In genomic region chr4:125317526-125317880, GRCh38 we compare ENCODE assay signal across 8 cellular contexts. TPM values are rescaled to one million over a fixed set of nuclear protein-coding genes. Genes with fewer than 3 reads are reported as not detected.
DNase-seq lines count a peak whose midpoint lies in the region; ATAC-seq and TF ChIP-seq lines count a peak whose summit lies in the region.

No MANE protein-coding gene starts in this region.

- peak overlapping the region in 6 of 7 donors; percentile 8 to 74 (median 42) for H3K4me3 Mint-ChIP-seq in CD8-positive, alpha-beta memory T cell
- no peak overlapping the region for H3K4me3 Mint-ChIP-seq in activated CD8-positive, alpha-beta memory T cell treated with anti-CD3 and anti-CD28 coated beads, Interleukin-2, amount 10 ng/mL, durations not matched to agents 7 days and 5 days

- H3K9me3 ChIP-seq in CD8-positive, alpha-beta memory T cell (ENCODE audit: low read length): no peaks in the 10 kb centered on the region
- H3K9me3 ChIP-seq in esophagus muscularis mucosa: no peaks in the 10 kb centered on the region

- H3K4me1 ChIP-seq in CD8-positive, alpha-beta memory T cell (ENCODE audit: insufficient read depth, low read length): peaks cover 9% of the 10 kb centered on the region
- H3K4me1 ChIP-seq in esophagus muscularis mucosa: peaks cover 33 to 70% (median 65%) of the 10 kb centered on the region in 4 donors

- H3K27ac Mint-ChIP-seq in CD8-positive, alpha-beta memory T cell: no peak overlapping the region
- H3K27ac Mint-ChIP-seq in activated CD8-positive, alpha-beta memory T cell treated with anti-CD3 and anti-CD28 coated beads, Interleukin-2, amount 10 ng/mL, durations not matched to agents 7 days and 5 days: no peak overlapping the region

- no peaks in the 10 kb centered on the region for H3K36me3 Mint-ChIP-seq in CD8-positive, alpha-beta memory T cell
- H3K36me3 Mint-ChIP-seq in activated CD8-positive, alpha-beta memory T cell treated with anti-CD3 and anti-CD28 coated beads, Interleukin-2, amount 10 ng/mL, durations not matched to agents 7 days and 5 days: no peaks in the 10 kb centered on the region

- 7% methylated on average over 12 of the region's 23 CpGs for WGBS in esophagus muscularis mucosa

- H3K4me1 Mint-ChIP-seq in CD8-positive, alpha-beta memory T cell: peaks cover 26 to 46% (median 36%) of the 10 kb centered on the region in 3 donors
- H3K4me1 Mint-ChIP-seq in activated CD8-positive, alpha-beta memory T cell treated with anti-CD3 and anti-CD28 coated beads, Interleukin-2, amount 10 ng/mL, durations not matched to agents 7 days and 5 days: peaks cover 19% of the 10 kb centered on the region

- ATAC-seq in HG02642 (IDR thresholded peaks at IDR 0.05; ENCODE audit: poor library complexity, unreplicated experiment): no peak
- no peak for ATAC-seq in activated CD8-positive, alpha-beta memory T cell treated with anti-CD3 and anti-CD28 coated beads, Interleukin-2, amount 10 ng/mL, durations not matched to agents 7 days and 5 days

- TF ChIP-seq POLR2A in esophagus muscularis mucosa (IDR thresholded peaks at IDR 0.05; ENCODE audit: low read depth): no peak

- no peak overlapping the region for H3K27ac ChIP-seq in CD8-positive, alpha-beta memory T cell (ENCODE audit: low read depth, low read length)
- H3K27ac ChIP-seq in esophagus muscularis mucosa (replicated peaks in 1 of 4): peak overlapping the region; percentile 86 to 95 (median 91)

- intact Hi-C loops in esophagus muscularis mucosa (cut with DNase I): loop anchor here (10.0 kb wide), 2 partner anchors 77 to 1287 kb away; no protein-coding TSS in a partner anchor

- H3K27me3 ChIP-seq in CD8-positive, alpha-beta memory T cell (ENCODE audit: insufficient read depth, low read length, poor library complexity, severe bottlenecking): peaks cover 14% of the 10 kb centered on the region
- no peaks in the 10 kb centered on the region for H3K27me3 ChIP-seq in esophagus muscularis mucosa

- peaks cover 49 to 61% of the 10 kb centered on the region in 2 donors for H3K27me3 Mint-ChIP-seq in CD8-positive, alpha-beta memory T cell
- peaks cover 54% of the 10 kb centered on the region for H3K27me3 Mint-ChIP-seq in activated CD8-positive, alpha-beta memory T cell treated with anti-CD3 and anti-CD28 coated beads, Interleukin-2, amount 10 ng/mL, durations not matched to agents 7 days and 5 days

- POLR2A ChIA-PET in CD8-positive, alpha-beta memory T cell (lab: Charles Lee): no interaction called here

- peaks cover 0 to 7% (median 2%) of the 10 kb centered on the region in 5 donors for H3K9me3 Mint-ChIP-seq in CD8-positive, alpha-beta memory T cell
- H3K9me3 Mint-ChIP-seq in activated CD8-positive, alpha-beta memory T cell treated with anti-CD3 and anti-CD28 coated beads, Interleukin-2, amount 10 ng/mL, durations not matched to agents 7 days and 5 days (ENCODE audit: low read depth): no peaks in the 10 kb centered on the region

- no peak overlapping the region for H3K4me3 ChIP-seq in CD8-positive, alpha-beta memory T cell (ENCODE audit: low read length)
- H3K4me3 ChIP-seq in esophagus muscularis mucosa: peak overlapping the region; percentile 62 to 85 (median 78)

- TF ChIP-seq EP300 in esophagus muscularis mucosa (IDR thresholded peaks at IDR 0.05): no peak

- no peaks in the 10 kb centered on the region for H3K36me3 ChIP-seq in CD8-positive, alpha-beta memory T cell (ENCODE audit: insufficient read depth, low read length)
- no peaks in the 10 kb centered on the region for H3K36me3 ChIP-seq in esophagus muscularis mucosa

- peak; percentile 31 to 56 (median 38) for TF ChIP-seq CTCF in esophagus muscularis mucosa (IDR thresholded peaks at IDR 0.05)

- CTCF ChIA-PET in CD8-positive, alpha-beta memory T cell (lab: Charles Lee): no interaction called here
- CTCF ChIA-PET in activated CD8-positive, alpha-beta memory T cell treated with anti-CD3 and anti-CD28 coated beads, Interleukin-2, amount 10 ng/mL, durations not matched to agents 7 days and 5 days (lab: Charles Lee): no interaction called here

- no peak for DNase-seq in CD8-positive, alpha-beta memory T cell
- DNase-seq in NCI-H510A treated with DMSO at 0.1 percent for 48 hours (lab: John Stamatoyannopoulos, UW): peak; percentile 40
- DNase-seq in esophagus muscularis mucosa (ENCODE audit: extremely low spot score): no peak
- DNase-seq in myocyte (ENCODE audit: low read depth): peak; percentile 49
- no peak for DNase-seq in effector CD8-positive, alpha-beta T cell (lab: John Stamatoyannopoulos, UW)
- no peak for DNase-seq in activated CD8-positive, alpha-beta memory T cell treated with anti-CD3 and anti-CD28 coated beads, Interleukin-2, amount 10 ng/mL, durations not matched to agents 7 days and 5 days
- no peak for DNase-seq in cerebellum (ENCODE audit: low spot score)

RNA-seq across cellular contexts. Expression of gene FAT4, which starts 2.7 kb away (rescaled TPM):
- under 1 TPM; 0.02 to 0.04 TPM for total RNA-seq in CD8-positive, alpha-beta memory T cell
- not detected for polyA plus RNA-seq in CD8-positive, alpha-beta memory T cell
- total RNA-seq in esophagus muscularis mucosa: 10 to 100 TPM; 44.0 to 60.9 (median 49.7) TPM
- total RNA-seq in myocyte: 9.7 and 14.3 TPM in 2 replicates
- polyA plus RNA-seq in myocyte (2012): 3.1 TPM
- total RNA-seq in activated CD8-positive, alpha-beta memory T cell treated with anti-CD3 and anti-CD28 coated beads, Interleukin-2, amount 10 ng/mL, durations not matched to agents 7 days and 5 days: not detected
- total RNA-seq in cerebellum: 83.7 TPM

Comparison
In these comparisons a context has a peak if more than half of its experiments do, and no peak if none do; other contexts are left out.
1. DNase-seq: peak in NCI-H510A treated with DMSO at 0.1 percent for 48 hours (single experiment) and myocyte (single experiment); none in CD8-positive, alpha-beta memory T cell (0 of 5), esophagus muscularis mucosa (single experiment), effector CD8-positive, alpha-beta T cell (single experiment), activated CD8-positive, alpha-beta memory T cell treated with anti-CD3 and anti-CD28 coated beads, Interleukin-2, amount 10 ng/mL, durations not matched to agents 7 days and 5 days (single experiment) and cerebellum (single experiment).
2. RNA of gene FAT4, which starts 2.7 kb away (total RNA-seq): 83.7 TPM in cerebellum (single experiment), 44.0 to 60.9 TPM in esophagus muscularis mucosa and 9.7 to 14.3 TPM in myocyte; 0.02 to 0.04 TPM in CD8-positive, alpha-beta memory T cell and not detected in activated CD8-positive, alpha-beta memory T cell treated with anti-CD3 and anti-CD28 coated beads, Interleukin-2, amount 10 ng/mL, durations not matched to agents 7 days and 5 days; every median in the first group is over 10 times any median in the second.